Comparison of ENCODE assay signal across 1 cellular context in the genomic region with DNA sequence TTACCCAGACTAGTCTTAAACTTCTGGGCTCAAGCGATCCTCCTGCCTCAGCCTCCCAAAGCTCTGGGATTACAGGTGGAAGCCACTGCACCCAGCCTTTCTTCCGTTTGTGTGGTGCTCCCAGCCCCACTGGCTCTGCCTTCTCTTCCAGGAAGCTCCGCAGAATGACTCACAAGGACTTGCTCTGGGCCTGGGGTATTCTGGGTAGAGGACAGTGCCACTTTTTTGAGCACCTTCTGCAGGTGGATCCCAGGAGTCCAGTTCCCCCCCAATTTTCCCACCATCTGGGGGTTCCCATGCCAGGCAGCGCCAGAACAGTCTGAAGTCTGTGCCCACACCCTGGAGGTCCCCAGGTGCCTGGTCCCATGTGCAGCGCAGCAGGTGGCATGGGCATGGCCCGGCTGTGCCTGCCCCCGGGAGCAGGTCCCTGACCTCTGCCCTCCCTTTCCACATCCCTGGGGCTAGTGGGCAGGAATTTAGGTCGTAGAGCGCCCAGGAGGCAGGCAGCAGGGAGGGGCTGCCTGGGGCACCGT.
TF ChIP-seq lines count a peak whose summit lies in the region.

No MANE protein-coding gene starts in this region.

TF ChIP-seq in GM23338, 12 proteins besides CTCF, POLR2A, EP300 and RAD21 (continued from another document):
- TF ChIP-seq, protein P1, sequence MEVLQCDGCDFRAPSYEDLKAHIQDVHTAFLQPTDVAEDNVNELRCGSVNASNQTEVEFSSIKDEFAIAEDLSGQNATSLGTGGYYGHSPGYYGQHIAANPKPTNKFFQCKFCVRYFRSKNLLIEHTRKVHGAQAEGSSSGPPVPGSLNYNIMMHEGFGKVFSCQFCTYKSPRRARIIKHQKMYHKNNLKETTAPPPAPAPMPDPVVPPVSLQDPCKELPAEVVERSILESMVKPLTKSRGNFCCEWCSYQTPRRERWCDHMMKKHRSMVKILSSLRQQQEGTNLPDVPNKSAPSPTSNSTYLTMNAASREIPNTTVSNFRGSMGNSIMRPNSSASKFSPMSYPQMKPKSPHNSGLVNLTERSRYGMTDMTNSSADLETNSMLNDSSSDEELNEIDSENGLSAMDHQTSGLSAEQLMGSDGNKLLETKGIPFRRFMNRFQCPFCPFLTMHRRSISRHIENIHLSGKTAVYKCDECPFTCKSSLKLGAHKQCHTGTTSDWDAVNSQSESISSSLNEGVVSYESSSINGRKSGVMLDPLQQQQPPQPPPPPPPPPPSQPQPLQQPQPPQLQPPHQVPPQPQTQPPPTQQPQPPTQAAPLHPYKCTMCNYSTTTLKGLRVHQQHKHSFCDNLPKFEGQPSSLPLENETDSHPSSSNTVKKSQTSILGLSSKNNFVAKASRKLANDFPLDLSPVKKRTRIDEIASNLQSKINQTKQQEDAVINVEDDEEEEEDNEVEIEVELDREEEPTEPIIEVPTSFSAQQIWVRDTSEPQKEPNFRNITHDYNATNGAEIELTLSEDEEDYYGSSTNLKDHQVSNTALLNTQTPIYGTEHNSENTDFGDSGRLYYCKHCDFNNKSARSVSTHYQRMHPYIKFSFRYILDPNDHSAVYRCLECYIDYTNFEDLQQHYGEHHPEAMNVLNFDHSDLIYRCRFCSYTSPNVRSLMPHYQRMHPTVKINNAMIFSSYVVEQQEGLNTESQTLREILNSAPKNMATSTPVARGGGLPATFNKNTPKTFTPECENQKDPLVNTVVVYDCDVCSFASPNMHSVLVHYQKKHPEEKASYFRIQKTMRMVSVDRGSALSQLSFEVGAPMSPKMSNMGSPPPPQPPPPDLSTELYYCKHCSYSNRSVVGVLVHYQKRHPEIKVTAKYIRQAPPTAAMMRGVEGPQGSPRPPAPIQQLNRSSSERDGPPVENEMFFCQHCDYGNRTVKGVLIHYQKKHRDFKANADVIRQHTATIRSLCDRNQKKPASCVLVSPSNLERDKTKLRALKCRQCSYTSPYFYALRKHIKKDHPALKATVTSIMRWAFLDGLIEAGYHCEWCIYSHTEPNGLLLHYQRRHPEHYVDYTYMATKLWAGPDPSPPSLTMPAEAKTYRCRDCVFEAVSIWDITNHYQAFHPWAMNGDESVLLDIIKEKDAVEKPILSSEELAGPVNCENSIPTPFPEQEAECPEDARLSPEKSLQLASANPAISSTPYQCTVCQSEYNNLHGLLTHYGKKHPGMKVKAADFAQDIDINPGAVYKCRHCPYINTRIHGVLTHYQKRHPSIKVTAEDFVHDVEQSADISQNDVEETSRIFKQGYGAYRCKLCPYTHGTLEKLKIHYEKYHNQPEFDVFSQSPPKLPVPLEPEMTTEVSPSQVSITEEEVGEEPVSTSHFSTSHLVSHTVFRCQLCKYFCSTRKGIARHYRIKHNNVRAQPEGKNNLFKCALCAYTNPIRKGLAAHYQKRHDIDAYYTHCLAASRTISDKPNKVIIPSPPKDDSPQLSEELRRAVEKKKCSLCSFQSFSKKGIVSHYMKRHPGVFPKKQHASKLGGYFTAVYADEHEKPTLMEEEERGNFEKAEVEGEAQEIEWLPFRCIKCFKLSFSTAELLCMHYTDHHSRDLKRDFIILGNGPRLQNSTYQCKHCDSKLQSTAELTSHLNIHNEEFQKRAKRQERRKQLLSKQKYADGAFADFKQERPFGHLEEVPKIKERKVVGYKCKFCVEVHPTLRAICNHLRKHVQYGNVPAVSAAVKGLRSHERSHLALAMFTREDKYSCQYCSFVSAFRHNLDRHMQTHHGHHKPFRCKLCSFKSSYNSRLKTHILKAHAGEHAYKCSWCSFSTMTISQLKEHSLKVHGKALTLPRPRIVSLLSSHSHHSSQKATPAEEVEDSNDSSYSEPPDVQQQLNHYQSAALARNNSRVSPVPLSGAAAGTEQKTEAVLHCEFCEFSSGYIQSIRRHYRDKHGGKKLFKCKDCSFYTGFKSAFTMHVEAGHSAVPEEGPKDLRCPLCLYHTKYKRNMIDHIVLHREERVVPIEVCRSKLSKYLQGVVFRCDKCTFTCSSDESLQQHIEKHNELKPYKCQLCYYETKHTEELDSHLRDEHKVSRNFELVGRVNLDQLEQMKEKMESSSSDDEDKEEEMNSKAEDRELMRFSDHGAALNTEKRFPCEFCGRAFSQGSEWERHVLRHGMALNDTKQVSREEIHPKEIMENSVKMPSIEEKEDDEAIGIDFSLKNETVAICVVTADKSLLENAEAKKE (CRISPR knock-in tag; IDR thresholded peaks at IDR 0.05) = no peak
- TF ChIP-seq ZNF331 (CRISPR knock-in tag; IDR thresholded peaks at IDR 0.05; ENCODE audit: low read depth) (no peak), EZH2 (IDR thresholded peaks at IDR 0.05; ENCODE audit: low read depth, unreplicated experiment) (no peak), JUNB (IDR thresholded peaks at IDR 0.05; ENCODE audit: unreplicated experiment) (no peak), POLR2AphosphoS5 (IDR thresholded peaks at IDR 0.05; ENCODE audit: low read depth) (no peak), ZNF114 (CRISPR knock-in tag; IDR thresholded peaks at IDR 0.05) (no peak), CREB1 (CRISPR knock-in tag; IDR thresholded peaks at IDR 0.05; ENCODE audit: low read depth) (no peak)
- TF ChIP-seq, protein P2, sequence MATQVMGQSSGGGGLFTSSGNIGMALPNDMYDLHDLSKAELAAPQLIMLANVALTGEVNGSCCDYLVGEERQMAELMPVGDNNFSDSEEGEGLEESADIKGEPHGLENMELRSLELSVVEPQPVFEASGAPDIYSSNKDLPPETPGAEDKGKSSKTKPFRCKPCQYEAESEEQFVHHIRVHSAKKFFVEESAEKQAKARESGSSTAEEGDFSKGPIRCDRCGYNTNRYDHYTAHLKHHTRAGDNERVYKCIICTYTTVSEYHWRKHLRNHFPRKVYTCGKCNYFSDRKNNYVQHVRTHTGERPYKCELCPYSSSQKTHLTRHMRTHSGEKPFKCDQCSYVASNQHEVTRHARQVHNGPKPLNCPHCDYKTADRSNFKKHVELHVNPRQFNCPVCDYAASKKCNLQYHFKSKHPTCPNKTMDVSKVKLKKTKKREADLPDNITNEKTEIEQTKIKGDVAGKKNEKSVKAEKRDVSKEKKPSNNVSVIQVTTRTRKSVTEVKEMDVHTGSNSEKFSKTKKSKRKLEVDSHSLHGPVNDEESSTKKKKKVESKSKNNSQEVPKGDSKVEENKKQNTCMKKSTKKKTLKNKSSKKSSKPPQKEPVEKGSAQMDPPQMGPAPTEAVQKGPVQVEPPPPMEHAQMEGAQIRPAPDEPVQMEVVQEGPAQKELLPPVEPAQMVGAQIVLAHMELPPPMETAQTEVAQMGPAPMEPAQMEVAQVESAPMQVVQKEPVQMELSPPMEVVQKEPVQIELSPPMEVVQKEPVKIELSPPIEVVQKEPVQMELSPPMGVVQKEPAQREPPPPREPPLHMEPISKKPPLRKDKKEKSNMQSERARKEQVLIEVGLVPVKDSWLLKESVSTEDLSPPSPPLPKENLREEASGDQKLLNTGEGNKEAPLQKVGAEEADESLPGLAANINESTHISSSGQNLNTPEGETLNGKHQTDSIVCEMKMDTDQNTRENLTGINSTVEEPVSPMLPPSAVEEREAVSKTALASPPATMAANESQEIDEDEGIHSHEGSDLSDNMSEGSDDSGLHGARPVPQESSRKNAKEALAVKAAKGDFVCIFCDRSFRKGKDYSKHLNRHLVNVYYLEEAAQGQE (IDR thresholded peaks at IDR 0.05; ENCODE audit: unreplicated experiment) = no peak
- TF ChIP-seq, protein P3, sequence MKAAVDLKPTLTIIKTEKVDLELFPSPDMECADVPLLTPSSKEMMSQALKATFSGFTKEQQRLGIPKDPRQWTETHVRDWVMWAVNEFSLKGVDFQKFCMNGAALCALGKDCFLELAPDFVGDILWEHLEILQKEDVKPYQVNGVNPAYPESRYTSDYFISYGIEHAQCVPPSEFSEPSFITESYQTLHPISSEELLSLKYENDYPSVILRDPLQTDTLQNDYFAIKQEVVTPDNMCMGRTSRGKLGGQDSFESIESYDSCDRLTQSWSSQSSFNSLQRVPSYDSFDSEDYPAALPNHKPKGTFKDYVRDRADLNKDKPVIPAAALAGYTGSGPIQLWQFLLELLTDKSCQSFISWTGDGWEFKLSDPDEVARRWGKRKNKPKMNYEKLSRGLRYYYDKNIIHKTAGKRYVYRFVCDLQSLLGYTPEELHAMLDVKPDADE (IDR thresholded peaks at IDR 0.05) = no peak
TF ChIP-seq in GM23338: peak in this region for 0.
